Comparison of ENCODE assay signal across 26 cellular contexts in genomic region chr18:51762373-51762772, GRCh38.
"Had no signal": no experiment of that assay in that cellular context is flagged by ENCODE, and none has a peak within 500 bp of the region (broad histone marks: within the 10 kb centered on the region; RNA-seq: fewer than 3 reads in every experiment).

No MANE protein-coding gene starts in this region.

- H3K9me3 ChIP-seq: ascending aorta had no signal

- H3K27ac ChIP-seq: ascending aorta, cardiac muscle cell, VCaP had no signal

- H3K4me3 ChIP-seq: ascending aorta, cardiac muscle cell had no signal

- H3K4me1 ChIP-seq: ascending aorta had no signal

- DNase-seq: activated B cell treated with CpG ODN at 0.5 μM for 24 hours; activated CD4-positive, alpha-beta memory T cell treated with anti-CD3 and anti-CD28 coated beads for 36 hours; activated CD4-positive, alpha-beta T cell treated with anti-CD3 and anti-CD28 coated beads for 4 hours; activated CD4-positive, alpha-beta T cell treated with anti-CD3 and anti-CD28 coated beads, Interleukin-2, amount 10 ng/mL, durations not matched to agents 24 days and 14 days; activated CD4-positive, alpha-beta T cell treated with anti-CD3 and anti-CD28 coated beads, Interleukin-2, amount 50 U/mL, for 1 hour; activated CD4-positive, alpha-beta T cell treated with anti-CD3 and anti-CD28 coated beads, Interleukin-2, amount 50 U/mL, for 4 hours; activated CD4-positive, CD25-positive, alpha-beta regulatory T cell treated with anti-CD3 and anti-CD28 coated beads, Interleukin-2, amount 50 U/mL, for 72 hours; activated CD8-positive, alpha-beta memory T cell treated with anti-CD3 and anti-CD28 coated beads, Interleukin-2, amount 50 U/mL, for 4 hours; activated CD8-positive, alpha-beta T cell treated with anti-CD3 and anti-CD28 coated beads for 36 hours; activated effector memory CD4-positive, alpha-beta T cell treated with Interleukin-2 at 50 U/mL for 16 hours; activated gamma-delta T cell; activated naive CD4-positive, alpha-beta T cell treated with anti-CD3 and anti-CD28 coated beads, Interleukin-2, amount 10 ng/mL, durations not matched to agents 7 days and 5 days; activated naive CD4-positive, alpha-beta T cell treated with Interleukin-2 at 50 U/mL for 16 hours; activated naive CD8-positive, alpha-beta T cell treated with anti-CD3 and anti-CD28 coated beads, Interleukin-2, amount 10 ng/mL, durations not matched to agents 7 days and 5 days; activated naive CD8-positive, alpha-beta T cell treated with anti-CD3 and anti-CD28 coated beads, Interleukin-2, amount 50 U/mL, for 24 hours; activated T-cell treated with anti-CD3 and anti-CD28 coated beads, Interleukin-2, amount 50 U/mL, for 24 hours; activated T-cell treated with anti-CD3 and anti-CD28 coated beads, Interleukin-2, amount 50 U/mL, for 48 hours; amygdala; anterior cingulate cortex; caudate nucleus; cerebellar nuclear complex; T-helper 2 cell; T-helper 9 cell had no signal

- H3K27me3 ChIP-seq: ascending aorta, cardiac muscle cell had no signal

- H3K36me3 ChIP-seq: ascending aorta, cardiac muscle cell had no signal

- ATAC-seq: activated CD8-positive, alpha-beta T cell treated with anti-CD3 and anti-CD28 coated beads for 36 hours; activated naive CD8-positive, alpha-beta T cell treated with anti-CD3 and anti-CD28 coated beads, Interleukin-2, amount 50 U/mL, for 24 hours had no signal
